1 cellular context compared by ENCODE assay signal in genomic region chr4:3189459-3189858, GRCh38.
TF ChIP-seq lines count a peak whose summit lies in the region.

No MANE protein-coding gene starts in this region.

TF ChIP-seq in GM12878, 131 proteins besides CTCF, POLR2A, EP300 and RAD21:
- TF ChIP-seq LARP7 (IDR thresholded peaks at IDR 0.05) (no peak), JUNB (IDR thresholded peaks at IDR 0.05) (peak; percentile 60; the same call in 1 of the 2 replicates), YBX1 (IDR thresholded peaks at IDR 0.05) (no peak), MEF2A (IDR thresholded peaks at IDR 0.05; ENCODE audit: insufficient read depth, low read depth, low read length) (0 out of 2 replicates have a peak, but pooled peaks have one; percentile 25), IRF4 (IDR thresholded peaks at IDR 0.05; ENCODE audit: low read depth, low read length) (no peak), CUX1 (IDR thresholded peaks at IDR 0.05; ENCODE audit: insufficient replicate concordance, low read depth, low read length) (no peak), SREBF2 (IDR thresholded peaks at IDR 0.05; ENCODE audit: low read length) (no peak)
